Comparison of ENCODE assay signal across 17 cellular contexts in the genomic region with DNA sequence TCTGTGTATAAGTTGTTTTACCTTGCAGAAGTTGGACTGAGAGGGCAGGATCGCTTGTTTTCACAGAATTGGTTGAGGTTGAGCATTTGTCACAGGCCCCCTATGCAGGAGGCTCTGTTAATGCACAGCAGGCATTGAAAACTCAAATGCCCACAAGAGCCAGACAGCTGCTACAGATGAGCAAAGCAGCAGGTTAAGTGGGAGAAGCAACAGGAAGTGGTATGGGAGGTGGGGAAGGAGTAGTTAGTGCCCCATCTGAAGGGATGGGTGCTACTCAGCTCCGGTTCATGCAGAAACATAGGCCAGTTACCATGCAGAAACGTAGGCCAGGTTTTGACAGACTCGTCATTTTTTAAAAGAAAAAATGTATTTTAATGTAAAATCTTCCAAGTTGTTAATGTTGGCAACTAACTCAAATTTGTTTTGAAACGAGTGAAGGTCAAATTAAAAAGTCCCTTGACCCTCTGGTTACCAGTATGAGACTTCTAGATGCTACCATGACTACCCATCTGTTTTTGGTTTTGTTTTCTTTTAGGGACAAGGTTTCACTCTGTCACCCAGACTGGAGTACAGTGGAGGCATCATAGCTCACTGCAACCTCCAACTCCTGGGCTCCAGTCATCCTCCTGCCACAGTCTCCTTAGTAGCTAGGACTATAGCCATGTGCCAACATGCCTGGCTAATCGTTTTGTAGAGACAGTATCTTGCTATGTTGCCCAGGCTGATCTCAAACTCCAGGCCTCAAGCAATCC.
DNase-seq lines count a peak whose midpoint lies in the region; ATAC-seq and TF ChIP-seq lines count a peak whose summit lies in the region.
"Had no signal": no experiment of that assay in that cellular context is flagged by ENCODE, and none has a peak within 500 bp of the region (broad histone marks: within the 10 kb centered on the region; RNA-seq: fewer than 3 reads in every experiment).

No MANE protein-coding gene starts in this region.

- H3K27ac Mint-ChIP-seq in activated CD4-positive, alpha-beta T cell treated with anti-CD3 and anti-CD28 coated beads for 36 hours, result no peak overlapping the region
- H3K27ac Mint-ChIP-seq in GM23338, result peak overlapping the region; percentile 43
- peak overlapping the region in 7 of 10 donors; percentile 19 to 86 (median 63) for H3K27ac Mint-ChIP-seq in naive thymus-derived CD8-positive, alpha-beta T cell
- H3K27ac Mint-ChIP-seq: activated naive CD8-positive, alpha-beta T cell had no signal

- H3K36me3 ChIP-seq in GM23338 (ENCODE audit: insufficient read depth) (no peaks in the 10 kb centered on the region; the same call in 1 of the 2 replicates), RWPE2 (ENCODE audit: low read depth) (peaks cover 21% of the 10 kb centered on the region), tibial nerve (no peaks in the 10 kb centered on the region)
- H3K36me3 ChIP-seq: gastroesophageal sphincter had no signal

- no peaks in the 10 kb centered on the region for H3K79me2 ChIP-seq in GM23338 (replicated peaks; ENCODE audit: insufficient read depth)

- no peaks in the 10 kb centered on the region for H4K20me1 ChIP-seq in GM23338 (replicated peaks; ENCODE audit: insufficient read depth)

- DNase-seq in activated CD4-positive, alpha-beta T cell treated with anti-CD3 and anti-CD28 coated beads for 36 hours, result peak; percentile 13
- DNase-seq in activated CD4-positive, alpha-beta T cell treated with anti-CD3 and anti-CD28 coated beads for 4 hours, result no peak
- peak; percentile 12 for DNase-seq in GM23338 (ENCODE audit: low spot score)
- no peak for DNase-seq in RWPE2 (ENCODE audit: low spot score)
- peak in 4 of 10 donors; percentile 13 to 60 (median 22) for DNase-seq in naive thymus-derived CD8-positive, alpha-beta T cell
- DNase-seq in tibial nerve (ENCODE audit: low spot score in 2 of 2), result no peak
- DNase-seq: Caco-2; central memory CD4-positive, alpha-beta T cell; KBM-7; midbrain; NCI-H1417 treated with DMSO at 0.1 percent for 48 hours; NCI-H446 treated with DMSO at 0.1 percent for 48 hours had no signal

- POLR2A ChIA-PET in activated CD4-positive, alpha-beta T cell treated with anti-CD3 and anti-CD28 coated beads for 36 hours (lab: Charles Lee), result no interaction called here
- POLR2A ChIA-PET in naive thymus-derived CD8-positive, alpha-beta T cell (lab: Charles Lee), result interaction anchor here (0.6 to 1.5 kb wide), 4 partner anchors 8 to 339 kb away, joined by 3 read pairs; a partner anchor contains a TSS

- H3K4me3 Mint-ChIP-seq in activated CD4-positive, alpha-beta T cell treated with anti-CD3 and anti-CD28 coated beads for 36 hours, result no peak overlapping the region
- no peak overlapping the region for H3K4me3 Mint-ChIP-seq in GM23338
- peak overlapping the region in 4 of 10 donors; percentile 4 to 64 (median 48) for H3K4me3 Mint-ChIP-seq in naive thymus-derived CD8-positive, alpha-beta T cell
- H3K4me3 Mint-ChIP-seq: activated naive CD8-positive, alpha-beta T cell had no signal

- H3K4me1 ChIP-seq in GM23338 (ENCODE audit: insufficient read depth) (peaks cover 9% of the 10 kb centered on the region; the same call in 1 of the 2 replicates), RWPE2 (ENCODE audit: insufficient read depth, poor library complexity, severe bottlenecking) (peaks cover 42% of the 10 kb centered on the region), tibial nerve (no peaks in the 10 kb centered on the region)

- no peaks in the 10 kb centered on the region for H3K36me3 Mint-ChIP-seq in activated CD4-positive, alpha-beta T cell treated with anti-CD3 and anti-CD28 coated beads for 36 hours (ENCODE audit: low read depth)
- H3K36me3 Mint-ChIP-seq in GM23338 (ENCODE audit: low read depth), result no peaks in the 10 kb centered on the region
- H3K36me3 Mint-ChIP-seq in naive thymus-derived CD8-positive, alpha-beta T cell, result peaks cover 0 to 5% (median 0%) of the 10 kb centered on the region in 3 donors
- H3K36me3 Mint-ChIP-seq: activated naive CD8-positive, alpha-beta T cell had no signal

- no peak for TF ChIP-seq EP300 in tibial nerve (IDR thresholded peaks at IDR 0.05)

- no peak overlapping the region for H2AFZ ChIP-seq in GM23338

- H3F3A ChIP-seq in GM23338 (replicated peaks; ENCODE audit: low read depth), result no peaks in the 10 kb centered on the region

- WGBS in tibial nerve, 2 donors, result 66 to 74% methylated on average over 6 of the region's 6 CpGs

- peak; percentile 69 for ATAC-seq in activated CD4-positive, alpha-beta T cell treated with anti-CD3 and anti-CD28 coated beads for 36 hours
- ATAC-seq in GM23338 (peak; percentile 48; the same call in 2 of the 3 replicates), RWPE2 (ENCODE audit: low read depth) (no peak), GM19455 (IDR thresholded peaks at IDR 0.05; ENCODE audit: unreplicated experiment) (no peak), HG03095 (IDR thresholded peaks at IDR 0.05; ENCODE audit: unreplicated experiment) (no peak)
- peak; percentile 70 to 90 for ATAC-seq in naive thymus-derived CD8-positive, alpha-beta T cell
- ATAC-seq: gastroesophageal sphincter had no signal

- no peaks in the 10 kb centered on the region for H3K9me3 Mint-ChIP-seq in activated CD4-positive, alpha-beta T cell treated with anti-CD3 and anti-CD28 coated beads for 36 hours (ENCODE audit: low read depth)
- no peaks in the 10 kb centered on the region for H3K9me3 Mint-ChIP-seq in GM23338
- no peaks in the 10 kb centered on the region for H3K9me3 Mint-ChIP-seq in naive thymus-derived CD8-positive, alpha-beta T cell

- H3K4me1 Mint-ChIP-seq in activated CD4-positive, alpha-beta T cell treated with anti-CD3 and anti-CD28 coated beads for 36 hours, result peaks cover 18% of the 10 kb centered on the region
- H3K4me1 Mint-ChIP-seq in GM23338, result peaks cover 11% of the 10 kb centered on the region; the same call in 2 of the 3 replicates
- H3K4me1 Mint-ChIP-seq in naive thymus-derived CD8-positive, alpha-beta T cell, result peaks cover 6 to 32% (median 22%) of the 10 kb centered on the region in 4 donors

- H3K9me3 ChIP-seq in RWPE2 (ENCODE audit: severe bottlenecking) (no peaks in the 10 kb centered on the region), tibial nerve (no peaks in the 10 kb centered on the region)
- H3K9me3 ChIP-seq: Caco-2, gastroesophageal sphincter had no signal

- no peak overlapping the region for H3K27ac ChIP-seq in GM23338 (ENCODE audit: low read depth)
- H3K27ac ChIP-seq in RWPE2 (ENCODE audit: poor library complexity, severe bottlenecking), result peak overlapping the region; percentile 78
- no peak overlapping the region for H3K27ac ChIP-seq in tibial nerve

- H3K4me3 ChIP-seq in GM23338, result no peak overlapping the region
- H3K4me3 ChIP-seq in RWPE2 (ENCODE audit: severe bottlenecking), result no peak overlapping the region
- H3K4me3 ChIP-seq in tibial nerve, result no peak overlapping the region
- H3K4me3 ChIP-seq: gastroesophageal sphincter, smooth muscle cell had no signal

- H3K27me3 ChIP-seq in GM23338 (ENCODE audit: insufficient read depth) (no peaks in the 10 kb centered on the region), RWPE2 (ENCODE audit: insufficient read depth, poor library complexity, severe bottlenecking) (no peaks in the 10 kb centered on the region), tibial nerve (no peaks in the 10 kb centered on the region)
- H3K27me3 ChIP-seq: gastroesophageal sphincter had no signal

- TF ChIP-seq CTCF in GM23338 (conservative IDR thresholded peaks at IDR 0.05; ENCODE audit: low read depth in 2 of 2) (no peak), RWPE2 (IDR thresholded peaks at IDR 0.05; ENCODE audit: poor library complexity, severe bottlenecking) (no peak), tibial nerve (IDR thresholded peaks at IDR 0.05) (no peak)

- intact Hi-C loops in activated CD4-positive, alpha-beta T cell treated with anti-CD3 and anti-CD28 coated beads for 36 hours (cut with DNase I, micrococcal nuclease), result no loop called here

- H3K27me3 Mint-ChIP-seq in activated CD4-positive, alpha-beta T cell treated with anti-CD3 and anti-CD28 coated beads for 36 hours, result peaks cover 3% of the 10 kb centered on the region
- peaks cover 9% of the 10 kb centered on the region for H3K27me3 Mint-ChIP-seq in GM23338 (ENCODE audit: insufficient read depth, low read depth, poor library complexity)
- peaks cover 0 to 3% (median 0%) of the 10 kb centered on the region in 5 donors for H3K27me3 Mint-ChIP-seq in naive thymus-derived CD8-positive, alpha-beta T cell
- H3K27me3 Mint-ChIP-seq: activated naive CD8-positive, alpha-beta T cell had no signal

- H3K4me2 ChIP-seq in GM23338, result no peak overlapping the region
- H3K4me2 ChIP-seq: smooth muscle cell had no signal

- no peak for TF ChIP-seq POLR2A in tibial nerve (IDR thresholded peaks at IDR 0.05)

- 0 out of 2 replicates have a peak, but pooled peaks cover 4% of the 10 kb centered on the region for H3K9me2 ChIP-seq in GM23338 (ENCODE audit: insufficient read depth)

- CTCF ChIA-PET in activated CD4-positive, alpha-beta T cell treated with anti-CD3 and anti-CD28 coated beads for 36 hours (lab: Charles Lee), result interaction anchor here (0.6 kb wide), 1 partner anchor 412 kb away, joined by 3 read pairs; no protein-coding TSS in a partner anchor

TF ChIP-seq in GM23338, 12 proteins besides CTCF, POLR2A, EP300 and RAD21 (continues in another document):
- TF ChIP-seq ZNF331 (CRISPR knock-in tag; IDR thresholded peaks at IDR 0.05; ENCODE audit: low read depth), result no peak
- TF ChIP-seq, protein P1, sequence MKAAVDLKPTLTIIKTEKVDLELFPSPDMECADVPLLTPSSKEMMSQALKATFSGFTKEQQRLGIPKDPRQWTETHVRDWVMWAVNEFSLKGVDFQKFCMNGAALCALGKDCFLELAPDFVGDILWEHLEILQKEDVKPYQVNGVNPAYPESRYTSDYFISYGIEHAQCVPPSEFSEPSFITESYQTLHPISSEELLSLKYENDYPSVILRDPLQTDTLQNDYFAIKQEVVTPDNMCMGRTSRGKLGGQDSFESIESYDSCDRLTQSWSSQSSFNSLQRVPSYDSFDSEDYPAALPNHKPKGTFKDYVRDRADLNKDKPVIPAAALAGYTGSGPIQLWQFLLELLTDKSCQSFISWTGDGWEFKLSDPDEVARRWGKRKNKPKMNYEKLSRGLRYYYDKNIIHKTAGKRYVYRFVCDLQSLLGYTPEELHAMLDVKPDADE (IDR thresholded peaks at IDR 0.05), result no peak; the same call in 1 of the 2 replicates
- TF ChIP-seq POLR2AphosphoS5 (IDR thresholded peaks at IDR 0.05; ENCODE audit: low read depth), result no peak
- TF ChIP-seq EZH2 (IDR thresholded peaks at IDR 0.05; ENCODE audit: low read depth, unreplicated experiment), result no peak

Comparison
In these comparisons a context has a peak if more than half of its experiments do, and no peak if none do; other contexts are left out.
1. DNase-seq: peak in activated CD4-positive, alpha-beta T cell treated with anti-CD3 and anti-CD28 coated beads for 36 hours (single experiment) and GM23338 (single experiment); none in activated CD4-positive, alpha-beta T cell treated with anti-CD3 and anti-CD28 coated beads for 4 hours (0 of 2), RWPE2 (single experiment) and tibial nerve (0 of 2).
2. ATAC-seq: peak in activated CD4-positive, alpha-beta T cell treated with anti-CD3 and anti-CD28 coated beads for 36 hours (single experiment), GM23338 (single experiment) and naive thymus-derived CD8-positive, alpha-beta T cell (2 of 2); none in RWPE2 (single experiment), GM19455 (single experiment) and HG03095 (single experiment).